In the genomic region with DNA sequence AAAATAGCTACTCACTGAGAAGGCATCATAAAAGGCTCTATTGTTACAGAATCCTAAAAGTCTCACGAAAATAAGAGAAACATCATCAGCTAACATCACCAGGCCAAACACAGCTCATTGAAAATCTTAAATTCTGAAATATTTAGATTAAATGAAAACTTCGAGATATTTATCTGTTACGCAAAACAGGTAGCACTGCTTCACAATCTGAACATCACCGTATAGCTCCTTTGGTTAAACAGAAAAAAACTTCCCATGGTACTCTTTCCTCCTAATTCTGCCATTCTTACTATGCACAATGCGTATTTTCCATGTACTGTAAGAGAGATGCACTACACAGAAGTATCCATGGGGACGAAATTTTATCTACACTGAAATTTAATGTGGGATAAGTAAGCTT, we compare ENCODE assay signal across 8 cellular contexts. TPM values are rescaled to one million over a fixed set of nuclear protein-coding genes. Genes with fewer than 3 reads are reported as not detected.
DNase-seq lines count a peak whose midpoint lies in the region; ATAC-seq and TF ChIP-seq lines count a peak whose summit lies in the region.

No MANE protein-coding gene starts in this region.

- no peaks in the 10 kb centered on the region for H3K9me3 Mint-ChIP-seq in activated CD8-positive, alpha-beta memory T cell treated with anti-CD3 and anti-CD28 coated beads, Interleukin-2, amount 10 ng/mL, durations not matched to agents 7 days and 5 days (ENCODE audit: low read depth)

- H3K27ac Mint-ChIP-seq in activated CD8-positive, alpha-beta memory T cell treated with anti-CD3 and anti-CD28 coated beads, Interleukin-2, amount 10 ng/mL, durations not matched to agents 7 days and 5 days = no peak overlapping the region

- peaks cover 10% of the 10 kb centered on the region for H3K36me3 Mint-ChIP-seq in activated CD8-positive, alpha-beta memory T cell treated with anti-CD3 and anti-CD28 coated beads, Interleukin-2, amount 10 ng/mL, durations not matched to agents 7 days and 5 days

- peaks cover 12% of the 10 kb centered on the region for H3K27me3 Mint-ChIP-seq in activated CD8-positive, alpha-beta memory T cell treated with anti-CD3 and anti-CD28 coated beads, Interleukin-2, amount 10 ng/mL, durations not matched to agents 7 days and 5 days

- peak overlapping the region; percentile 98 for H3K4me3 Mint-ChIP-seq in activated CD8-positive, alpha-beta memory T cell treated with anti-CD3 and anti-CD28 coated beads, Interleukin-2, amount 10 ng/mL, durations not matched to agents 7 days and 5 days

- H3K9me3 ChIP-seq in iPS-20b (ENCODE audit: insufficient read depth, low read depth, low read length) (no peaks in the 10 kb centered on the region), subcutaneous abdominal adipose tissue (ENCODE audit: control insufficient read depth in 5 of 5, low read length in 5 of 5) (no peaks in the 10 kb centered on the region)

- CTCF ChIA-PET in activated CD8-positive, alpha-beta memory T cell treated with anti-CD3 and anti-CD28 coated beads, Interleukin-2, amount 10 ng/mL, durations not matched to agents 7 days and 5 days (lab: Charles Lee) = interaction anchor here (0.6 to 1.8 kb wide), 5 partner anchors 9 to 183 kb away, joined by 3 to 9 read pairs (median 5); a partner anchor contains a TSS

- H3K27ac ChIP-seq in iPS-20b (ENCODE audit: low read length) = no peak overlapping the region
- no peak overlapping the region for H3K27ac ChIP-seq in subcutaneous abdominal adipose tissue (ENCODE audit: low read depth, low read length)

- H3K9ac ChIP-seq in iPS-20b (ENCODE audit: low read depth, low read length) = no peak overlapping the region
- peak overlapping the region in 3 of 5 donors; percentile 89 to 94 (median 90) for H3K9ac ChIP-seq in subcutaneous abdominal adipose tissue (ENCODE audit: low read length in 5 of 5)

- H3K36me3 ChIP-seq in iPS-20b (ENCODE audit: insufficient read depth, low read depth, low read length) = no peaks in the 10 kb centered on the region
- peaks cover 0 to 4% (median 0%) of the 10 kb centered on the region in 5 donors for H3K36me3 ChIP-seq in subcutaneous abdominal adipose tissue (ENCODE audit: control insufficient read depth in 5 of 5, insufficient read depth in 5 of 5, low read length in 5 of 5)

- peak overlapping the region; percentile 80 for H3K4me3 ChIP-seq in WI38 (ENCODE audit: low read depth, low read length)
- peak overlapping the region; percentile 95 for H3K4me3 ChIP-seq in iPS-20b (ENCODE audit: low read length)
- H3K4me3 ChIP-seq in subcutaneous abdominal adipose tissue (ENCODE audit: low read depth in 1 of 5, low read length in 5 of 5) = peak overlapping the region; percentile 6 to 98 (median 84)

- H3K4me1 Mint-ChIP-seq in activated CD8-positive, alpha-beta memory T cell treated with anti-CD3 and anti-CD28 coated beads, Interleukin-2, amount 10 ng/mL, durations not matched to agents 7 days and 5 days = peaks cover 31% of the 10 kb centered on the region

- H3K27me3 ChIP-seq in iPS-20b (ENCODE audit: insufficient read depth, low read length) (peaks cover 40% of the 10 kb centered on the region), subcutaneous abdominal adipose tissue (ENCODE audit: control insufficient read depth in 5 of 5, insufficient read depth in 4 of 5, low read length in 5 of 5) (no peaks in the 10 kb centered on the region)

- no peak for ATAC-seq in activated CD8-positive, alpha-beta memory T cell treated with anti-CD3 and anti-CD28 coated beads, Interleukin-2, amount 10 ng/mL, durations not matched to agents 7 days and 5 days
- no peak for ATAC-seq in GM18502 (IDR thresholded peaks at IDR 0.05; ENCODE audit: poor library complexity, unreplicated experiment)

- TF ChIP-seq CTCF in WI38 (IDR thresholded peaks at IDR 0.05; ENCODE audit: low read depth, low read length) = no peak

- H3K4me1 ChIP-seq in iPS-20b (ENCODE audit: insufficient read depth, low read length) (peaks cover 6% of the 10 kb centered on the region; the same call in 1 of the 2 replicates), subcutaneous abdominal adipose tissue (ENCODE audit: control insufficient read depth in 5 of 5, insufficient read depth in 5 of 5, low read length in 5 of 5) (peaks cover 0 to 30% (median 22%) of the 10 kb centered on the region in 5 donors)

- no peak for DNase-seq in activated CD8-positive, alpha-beta memory T cell treated with anti-CD3 and anti-CD28 coated beads, Interleukin-2, amount 10 ng/mL, durations not matched to agents 7 days and 5 days
- no peak for DNase-seq in activated CD8-positive, alpha-beta memory T cell treated with anti-CD3 and anti-CD28 coated beads, Interleukin-2, amount 50 U/mL, for 48 hours
- DNase-seq in NCI-H2171 treated with DMSO at 0.1 percent for 48 hours (lab: John Stamatoyannopoulos, UW) (no peak), 8988T (no peak)

RNA-seq across cellular contexts. Expression of a gene that starts 2.1 kb away (rescaled TPM):
- total RNA-seq in activated CD8-positive, alpha-beta memory T cell treated with anti-CD3 and anti-CD28 coated beads, Interleukin-2, amount 10 ng/mL, durations not matched to agents 7 days and 5 days = 10 to 100 TPM; 16.5 to 17.4 TPM
